14 cellular contexts compared by ENCODE assay signal in the genomic region with DNA sequence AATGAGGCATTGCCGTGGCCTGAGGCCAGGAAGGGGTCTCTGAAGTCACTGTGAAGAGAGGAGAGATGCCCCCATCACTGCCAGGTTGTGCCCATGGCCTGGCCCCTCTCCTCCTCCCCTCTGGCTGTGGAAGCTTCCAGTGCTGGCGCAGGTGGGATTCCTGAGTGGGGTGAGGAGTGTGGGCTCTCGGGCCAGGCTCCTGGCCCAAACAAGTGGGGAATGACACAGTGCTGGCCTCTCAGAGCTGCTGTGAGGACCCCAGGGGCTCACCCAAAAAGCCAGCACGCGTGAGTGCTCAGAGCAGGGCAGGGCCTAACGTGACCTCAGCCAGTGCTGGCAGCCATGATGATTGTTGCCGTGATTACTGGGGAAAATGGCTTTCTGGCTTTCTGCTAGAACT. TPM values are rescaled to one million over a fixed set of nuclear protein-coding genes. Genes with fewer than 3 reads are reported as not detected.
DNase-seq lines count a peak whose midpoint lies in the region; ATAC-seq and TF ChIP-seq lines count a peak whose summit lies in the region.
"Had no signal": no experiment of that assay in that cellular context is flagged by ENCODE, and none has a peak within 500 bp of the region (broad histone marks: within the 10 kb centered on the region; RNA-seq: fewer than 3 reads in every experiment).

No MANE protein-coding gene starts in this region.

- ATAC-seq in natural killer cell (no peak), HG02981 (IDR thresholded peaks at IDR 0.05; ENCODE audit: unreplicated experiment) (no peak)
- no peak for ATAC-seq in natural killer cell treated with Interleukin-12 subunit alpha and Interleukin-12 subunit beta and Interleukin-15 and Interleukin-18, amount 100 ng/mL, for 72 hours

- no peaks in the 10 kb centered on the region for H3K27me3 ChIP-seq in neuronal stem cell (ENCODE audit: control insufficient read depth in 3 of 3, insufficient read depth in 3 of 3, low read depth in 1 of 3, low read length in 3 of 3)
- H3K27me3 ChIP-seq: adrenal gland had no signal

- H3K4me3 Mint-ChIP-seq in natural killer cell (no peak overlapping the region), mesothelial cell of epicardium (no peak overlapping the region)
- H3K4me3 Mint-ChIP-seq in natural killer cell treated with Interleukin-12 subunit alpha and Interleukin-12 subunit beta and Interleukin-15 and Interleukin-18, amount 100 ng/mL, for 72 hours: no peak overlapping the region
- H3K4me3 Mint-ChIP-seq in activated naive CD8-positive, alpha-beta T cell: peak overlapping the region; percentile 35

- H3K36me3 ChIP-seq in neuronal stem cell (replicated peaks in 1 of 2; ENCODE audit: control insufficient read depth in 2 of 2, insufficient read depth in 2 of 2, low read length in 2 of 2): peaks cover 12 to 40% of the 10 kb centered on the region in 2 donors
- H3K36me3 ChIP-seq: adrenal gland had no signal

- no peak overlapping the region for H3K18ac ChIP-seq in neuronal stem cell (ENCODE audit: low read length)

- H3K4me2 ChIP-seq in neuronal stem cell (ENCODE audit: insufficient read depth, low read length, poor library complexity, severe bottlenecking): no peak overlapping the region

- no peak for DNase-seq in natural killer cell
- no peak for DNase-seq in natural killer cell treated with Interleukin-12 subunit alpha and Interleukin-12 subunit beta and Interleukin-15 and Interleukin-18, amount 100 ng/mL, for 72 hours (ENCODE audit: low spot score)
- DNase-seq in mesothelial cell of epicardium (ENCODE audit: low spot score in 2 of 2, unreplicated experiment in 2 of 2): no peak
- DNase-seq in activated effector memory CD4-positive, alpha-beta T cell treated with Interleukin-2 at 50 U/mL for 16 hours: no peak
- DNase-seq in cerebellum (ENCODE audit: low spot score): no peak
- no peak for DNase-seq in neuronal stem cell (ENCODE audit: low spot score)
- DNase-seq: activated CD4-positive, alpha-beta T cell treated with anti-CD3 and anti-CD28 coated beads, Interleukin-2, amount 50 U/mL, for 1 hour; DND-41; mesendoderm; NCI-H446 treated with DMSO at 0.1 percent for 48 hours; stimulated activated CD4-positive, alpha-beta T cell treated with anti-CD3 and anti-CD28 coated beads, Interleukin-15, amount 100 ng/mL, for 24 hours had no signal

- peaks cover 17 to 25% of the 10 kb centered on the region in 2 donors for H3K4me1 Mint-ChIP-seq in natural killer cell
- peaks cover 11 to 20% of the 10 kb centered on the region in 2 donors for H3K4me1 Mint-ChIP-seq in natural killer cell treated with Interleukin-12 subunit alpha and Interleukin-12 subunit beta and Interleukin-15 and Interleukin-18, amount 100 ng/mL, for 72 hours (ENCODE audit: low read depth in 2 of 2)
- peaks cover 76% of the 10 kb centered on the region for H3K4me1 Mint-ChIP-seq in activated naive CD8-positive, alpha-beta T cell (ENCODE audit: low read depth)
- H3K4me1 Mint-ChIP-seq in mesothelial cell of epicardium: peaks cover 30% of the 10 kb centered on the region

- no peaks in the 10 kb centered on the region for H3K79me1 ChIP-seq in neuronal stem cell (ENCODE audit: low read depth, low read length)

- H3K14ac ChIP-seq in neuronal stem cell (ENCODE audit: low read length): no peak overlapping the region

- TF ChIP-seq CTCF in natural killer cell (IDR thresholded peaks at IDR 0.05) (no peak), mesothelial cell of epicardium (IDR thresholded peaks at IDR 0.05; ENCODE audit: unreplicated experiment) (no peak)

- H2BK5ac ChIP-seq in neuronal stem cell (ENCODE audit: low read length): no peak overlapping the region

- no peak overlapping the region for H4K8ac ChIP-seq in neuronal stem cell (ENCODE audit: low read depth, low read length)

- no peak overlapping the region for H2BK12ac ChIP-seq in neuronal stem cell (ENCODE audit: low read length)

- H3K9ac ChIP-seq in neuronal stem cell (ENCODE audit: low read depth, low read length, poor library complexity): no peak overlapping the region

- no peak overlapping the region for H3K4me3 ChIP-seq in neuronal stem cell (ENCODE audit: low read length in 2 of 2)
- H3K4me3 ChIP-seq: adrenal gland had no signal

- H3K27ac Mint-ChIP-seq in natural killer cell: peak overlapping the region; percentile 6 to 95
- H3K27ac Mint-ChIP-seq in natural killer cell treated with Interleukin-12 subunit alpha and Interleukin-12 subunit beta and Interleukin-15 and Interleukin-18, amount 100 ng/mL, for 72 hours: no peak overlapping the region
- peak overlapping the region; percentile 100 for H3K27ac Mint-ChIP-seq in activated naive CD8-positive, alpha-beta T cell
- peak overlapping the region; percentile 54 for H3K27ac Mint-ChIP-seq in mesothelial cell of epicardium

- H3K4ac ChIP-seq in neuronal stem cell (ENCODE audit: low read length): no peak overlapping the region

- peaks cover 3 to 4% of the 10 kb centered on the region in 2 donors for H3K9me3 ChIP-seq in neuronal stem cell (replicated peaks in 1 of 2; ENCODE audit: control insufficient read depth in 2 of 2, insufficient read depth in 1 of 2, low read depth in 1 of 2, low read length in 2 of 2)
- H3K9me3 ChIP-seq: adrenal gland had no signal

- no peak overlapping the region for H3K27ac ChIP-seq in neuronal stem cell (replicated peaks; ENCODE audit: low read length)

- no peak overlapping the region for H2AFZ ChIP-seq in neuronal stem cell (ENCODE audit: low read length)

- no CpG with 5 or more reads among the region's 7 CpGs for WGBS in neuronal stem cell (ENCODE audit: extremely low coverage in 2 of 2, insufficient read length in 2 of 2, insufficient replicate concordance in 1 of 2), 2 donors

- H3K27me3 Mint-ChIP-seq in natural killer cell (ENCODE audit: low read depth in 2 of 2): no peaks in the 10 kb centered on the region
- H3K27me3 Mint-ChIP-seq in natural killer cell treated with Interleukin-12 subunit alpha and Interleukin-12 subunit beta and Interleukin-15 and Interleukin-18, amount 100 ng/mL, for 72 hours: no peaks in the 10 kb centered on the region
- H3K27me3 Mint-ChIP-seq in activated naive CD8-positive, alpha-beta T cell: no peaks in the 10 kb centered on the region
- no peaks in the 10 kb centered on the region for H3K27me3 Mint-ChIP-seq in mesothelial cell of epicardium (ENCODE audit: low read depth)

- no peaks in the 10 kb centered on the region for H3K9me3 Mint-ChIP-seq in natural killer cell
- H3K9me3 Mint-ChIP-seq in natural killer cell treated with Interleukin-12 subunit alpha and Interleukin-12 subunit beta and Interleukin-15 and Interleukin-18, amount 100 ng/mL, for 72 hours: no peaks in the 10 kb centered on the region
- no peaks in the 10 kb centered on the region for H3K9me3 Mint-ChIP-seq in activated naive CD8-positive, alpha-beta T cell (ENCODE audit: low read depth)
- peaks cover 5% of the 10 kb centered on the region for H3K9me3 Mint-ChIP-seq in mesothelial cell of epicardium

- H2BK120ac ChIP-seq in neuronal stem cell (ENCODE audit: low read depth, low read length): no peak overlapping the region

- H3K23ac ChIP-seq in neuronal stem cell (ENCODE audit: low read depth, low read length, poor library complexity): no peak overlapping the region

- intact Hi-C loops in natural killer cell (cut with micrococcal nuclease): no loop called here

- peaks cover 19 to 21% of the 10 kb centered on the region in 2 donors for H3K4me1 ChIP-seq in neuronal stem cell (ENCODE audit: control insufficient read depth in 2 of 2, insufficient read depth in 1 of 2, low read depth in 1 of 2, low read length in 2 of 2)

- peaks cover 8% of the 10 kb centered on the region for H3K36me3 Mint-ChIP-seq in natural killer cell
- peaks cover 5% of the 10 kb centered on the region for H3K36me3 Mint-ChIP-seq in natural killer cell treated with Interleukin-12 subunit alpha and Interleukin-12 subunit beta and Interleukin-15 and Interleukin-18, amount 100 ng/mL, for 72 hours
- peaks cover 15% of the 10 kb centered on the region for H3K36me3 Mint-ChIP-seq in activated naive CD8-positive, alpha-beta T cell
- H3K36me3 Mint-ChIP-seq in mesothelial cell of epicardium: peaks cover 23% of the 10 kb centered on the region

- H4K91ac ChIP-seq in neuronal stem cell (ENCODE audit: low read depth, low read length, poor library complexity): no peak overlapping the region

- no peak overlapping the region for H2AK5ac ChIP-seq in neuronal stem cell (ENCODE audit: low read depth, low read length)

- no peak overlapping the region for H2BK15ac ChIP-seq in neuronal stem cell (ENCODE audit: low read length)

RNA-seq across cellular contexts. Expression of gene MTSS2, which starts 53.5 kb away (rescaled TPM):
- total RNA-seq in natural killer cell: 1 to 10 TPM; 3.8 to 8.8 (median 4.4) TPM
- total RNA-seq in natural killer cell treated with Interleukin-12 subunit alpha and Interleukin-12 subunit beta and Interleukin-15 and Interleukin-18, amount 100 ng/mL, for 72 hours: 1 to 10 TPM in 1 of 2 donors, under 1 TPM in 1; 0.70 to 1.5 TPM
- total RNA-seq in mesothelial cell of epicardium: 100 to 104 TPM (median 102 TPM) in 3 replicates
- total RNA-seq in cerebellum: 49.0 TPM
- 45.9 TPM for polyA plus RNA-seq in neuronal stem cell (2013, experiment 1 of 2)
- polyA plus RNA-seq in neuronal stem cell (2013, experiment 2 of 2): 48.5 TPM

Comparison
In these comparisons a context has a peak if more than half of its experiments do, and no peak if none do; other contexts are left out.
1. H3K27ac Mint-ChIP-seq: peak in natural killer cell (2 of 2), activated naive CD8-positive, alpha-beta T cell (single experiment) and mesothelial cell of epicardium (single experiment); none in natural killer cell treated with Interleukin-12 subunit alpha and Interleukin-12 subunit beta and Interleukin-15 and Interleukin-18, amount 100 ng/mL, for 72 hours (0 of 2).